Comparison of ENCODE assay signal across 1 cellular context in the genomic region with DNA sequence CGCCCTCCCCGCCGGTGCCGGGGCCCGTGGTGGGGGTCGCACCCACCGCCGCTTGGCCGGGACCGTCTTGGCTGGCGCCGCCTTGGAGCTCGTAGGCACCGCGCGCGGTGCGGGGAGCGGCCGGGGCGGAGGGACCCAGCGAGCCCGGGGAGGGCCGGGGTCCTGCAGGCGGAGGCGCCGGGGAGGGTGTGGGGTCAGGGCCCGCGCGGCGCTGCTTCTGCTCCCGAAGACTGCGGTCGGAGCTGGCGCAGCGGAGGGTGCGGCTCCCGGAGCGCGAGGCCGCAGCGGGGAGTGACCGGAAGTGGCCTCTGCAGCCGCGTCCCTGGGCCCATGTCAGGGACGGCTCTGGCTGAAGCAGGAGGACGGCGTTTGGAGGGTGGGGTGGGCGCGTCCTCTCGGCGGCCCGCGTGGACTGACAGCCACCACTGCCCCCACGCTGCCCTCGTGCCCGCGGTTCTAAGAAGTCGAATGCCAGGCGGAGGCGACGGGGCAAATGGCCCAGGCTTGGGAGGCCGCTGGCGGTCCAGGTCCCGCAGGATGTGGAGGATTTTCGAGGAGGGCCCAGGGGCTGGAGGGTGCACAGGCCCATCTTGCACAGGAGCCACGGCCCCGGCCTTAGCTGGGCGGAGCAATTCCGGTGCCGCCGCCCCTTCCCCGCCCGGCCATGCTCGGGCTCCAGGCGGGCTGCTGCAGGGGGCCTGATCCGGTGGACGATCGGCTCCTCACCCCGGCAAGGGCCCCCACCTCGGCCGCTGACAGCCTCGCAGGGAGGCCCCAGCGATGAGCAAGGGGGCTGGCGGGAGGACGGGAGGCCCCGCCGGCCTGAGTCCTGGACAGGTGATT.
TF ChIP-seq lines count a peak whose summit lies in the region.

No MANE protein-coding gene starts in this region.

TF ChIP-seq in GM23338, 12 proteins besides CTCF, POLR2A, EP300 and RAD21 (continued from another document):
- TF ChIP-seq, protein P1, sequence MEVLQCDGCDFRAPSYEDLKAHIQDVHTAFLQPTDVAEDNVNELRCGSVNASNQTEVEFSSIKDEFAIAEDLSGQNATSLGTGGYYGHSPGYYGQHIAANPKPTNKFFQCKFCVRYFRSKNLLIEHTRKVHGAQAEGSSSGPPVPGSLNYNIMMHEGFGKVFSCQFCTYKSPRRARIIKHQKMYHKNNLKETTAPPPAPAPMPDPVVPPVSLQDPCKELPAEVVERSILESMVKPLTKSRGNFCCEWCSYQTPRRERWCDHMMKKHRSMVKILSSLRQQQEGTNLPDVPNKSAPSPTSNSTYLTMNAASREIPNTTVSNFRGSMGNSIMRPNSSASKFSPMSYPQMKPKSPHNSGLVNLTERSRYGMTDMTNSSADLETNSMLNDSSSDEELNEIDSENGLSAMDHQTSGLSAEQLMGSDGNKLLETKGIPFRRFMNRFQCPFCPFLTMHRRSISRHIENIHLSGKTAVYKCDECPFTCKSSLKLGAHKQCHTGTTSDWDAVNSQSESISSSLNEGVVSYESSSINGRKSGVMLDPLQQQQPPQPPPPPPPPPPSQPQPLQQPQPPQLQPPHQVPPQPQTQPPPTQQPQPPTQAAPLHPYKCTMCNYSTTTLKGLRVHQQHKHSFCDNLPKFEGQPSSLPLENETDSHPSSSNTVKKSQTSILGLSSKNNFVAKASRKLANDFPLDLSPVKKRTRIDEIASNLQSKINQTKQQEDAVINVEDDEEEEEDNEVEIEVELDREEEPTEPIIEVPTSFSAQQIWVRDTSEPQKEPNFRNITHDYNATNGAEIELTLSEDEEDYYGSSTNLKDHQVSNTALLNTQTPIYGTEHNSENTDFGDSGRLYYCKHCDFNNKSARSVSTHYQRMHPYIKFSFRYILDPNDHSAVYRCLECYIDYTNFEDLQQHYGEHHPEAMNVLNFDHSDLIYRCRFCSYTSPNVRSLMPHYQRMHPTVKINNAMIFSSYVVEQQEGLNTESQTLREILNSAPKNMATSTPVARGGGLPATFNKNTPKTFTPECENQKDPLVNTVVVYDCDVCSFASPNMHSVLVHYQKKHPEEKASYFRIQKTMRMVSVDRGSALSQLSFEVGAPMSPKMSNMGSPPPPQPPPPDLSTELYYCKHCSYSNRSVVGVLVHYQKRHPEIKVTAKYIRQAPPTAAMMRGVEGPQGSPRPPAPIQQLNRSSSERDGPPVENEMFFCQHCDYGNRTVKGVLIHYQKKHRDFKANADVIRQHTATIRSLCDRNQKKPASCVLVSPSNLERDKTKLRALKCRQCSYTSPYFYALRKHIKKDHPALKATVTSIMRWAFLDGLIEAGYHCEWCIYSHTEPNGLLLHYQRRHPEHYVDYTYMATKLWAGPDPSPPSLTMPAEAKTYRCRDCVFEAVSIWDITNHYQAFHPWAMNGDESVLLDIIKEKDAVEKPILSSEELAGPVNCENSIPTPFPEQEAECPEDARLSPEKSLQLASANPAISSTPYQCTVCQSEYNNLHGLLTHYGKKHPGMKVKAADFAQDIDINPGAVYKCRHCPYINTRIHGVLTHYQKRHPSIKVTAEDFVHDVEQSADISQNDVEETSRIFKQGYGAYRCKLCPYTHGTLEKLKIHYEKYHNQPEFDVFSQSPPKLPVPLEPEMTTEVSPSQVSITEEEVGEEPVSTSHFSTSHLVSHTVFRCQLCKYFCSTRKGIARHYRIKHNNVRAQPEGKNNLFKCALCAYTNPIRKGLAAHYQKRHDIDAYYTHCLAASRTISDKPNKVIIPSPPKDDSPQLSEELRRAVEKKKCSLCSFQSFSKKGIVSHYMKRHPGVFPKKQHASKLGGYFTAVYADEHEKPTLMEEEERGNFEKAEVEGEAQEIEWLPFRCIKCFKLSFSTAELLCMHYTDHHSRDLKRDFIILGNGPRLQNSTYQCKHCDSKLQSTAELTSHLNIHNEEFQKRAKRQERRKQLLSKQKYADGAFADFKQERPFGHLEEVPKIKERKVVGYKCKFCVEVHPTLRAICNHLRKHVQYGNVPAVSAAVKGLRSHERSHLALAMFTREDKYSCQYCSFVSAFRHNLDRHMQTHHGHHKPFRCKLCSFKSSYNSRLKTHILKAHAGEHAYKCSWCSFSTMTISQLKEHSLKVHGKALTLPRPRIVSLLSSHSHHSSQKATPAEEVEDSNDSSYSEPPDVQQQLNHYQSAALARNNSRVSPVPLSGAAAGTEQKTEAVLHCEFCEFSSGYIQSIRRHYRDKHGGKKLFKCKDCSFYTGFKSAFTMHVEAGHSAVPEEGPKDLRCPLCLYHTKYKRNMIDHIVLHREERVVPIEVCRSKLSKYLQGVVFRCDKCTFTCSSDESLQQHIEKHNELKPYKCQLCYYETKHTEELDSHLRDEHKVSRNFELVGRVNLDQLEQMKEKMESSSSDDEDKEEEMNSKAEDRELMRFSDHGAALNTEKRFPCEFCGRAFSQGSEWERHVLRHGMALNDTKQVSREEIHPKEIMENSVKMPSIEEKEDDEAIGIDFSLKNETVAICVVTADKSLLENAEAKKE (CRISPR knock-in tag; IDR thresholded peaks at IDR 0.05): no peak
- peak; percentile 48; the same call in 1 of the 2 replicates for TF ChIP-seq POLR2AphosphoS5 (IDR thresholded peaks at IDR 0.05; ENCODE audit: low read depth)
- TF ChIP-seq ZNF114 (CRISPR knock-in tag; IDR thresholded peaks at IDR 0.05): no peak
- TF ChIP-seq, protein P2, sequence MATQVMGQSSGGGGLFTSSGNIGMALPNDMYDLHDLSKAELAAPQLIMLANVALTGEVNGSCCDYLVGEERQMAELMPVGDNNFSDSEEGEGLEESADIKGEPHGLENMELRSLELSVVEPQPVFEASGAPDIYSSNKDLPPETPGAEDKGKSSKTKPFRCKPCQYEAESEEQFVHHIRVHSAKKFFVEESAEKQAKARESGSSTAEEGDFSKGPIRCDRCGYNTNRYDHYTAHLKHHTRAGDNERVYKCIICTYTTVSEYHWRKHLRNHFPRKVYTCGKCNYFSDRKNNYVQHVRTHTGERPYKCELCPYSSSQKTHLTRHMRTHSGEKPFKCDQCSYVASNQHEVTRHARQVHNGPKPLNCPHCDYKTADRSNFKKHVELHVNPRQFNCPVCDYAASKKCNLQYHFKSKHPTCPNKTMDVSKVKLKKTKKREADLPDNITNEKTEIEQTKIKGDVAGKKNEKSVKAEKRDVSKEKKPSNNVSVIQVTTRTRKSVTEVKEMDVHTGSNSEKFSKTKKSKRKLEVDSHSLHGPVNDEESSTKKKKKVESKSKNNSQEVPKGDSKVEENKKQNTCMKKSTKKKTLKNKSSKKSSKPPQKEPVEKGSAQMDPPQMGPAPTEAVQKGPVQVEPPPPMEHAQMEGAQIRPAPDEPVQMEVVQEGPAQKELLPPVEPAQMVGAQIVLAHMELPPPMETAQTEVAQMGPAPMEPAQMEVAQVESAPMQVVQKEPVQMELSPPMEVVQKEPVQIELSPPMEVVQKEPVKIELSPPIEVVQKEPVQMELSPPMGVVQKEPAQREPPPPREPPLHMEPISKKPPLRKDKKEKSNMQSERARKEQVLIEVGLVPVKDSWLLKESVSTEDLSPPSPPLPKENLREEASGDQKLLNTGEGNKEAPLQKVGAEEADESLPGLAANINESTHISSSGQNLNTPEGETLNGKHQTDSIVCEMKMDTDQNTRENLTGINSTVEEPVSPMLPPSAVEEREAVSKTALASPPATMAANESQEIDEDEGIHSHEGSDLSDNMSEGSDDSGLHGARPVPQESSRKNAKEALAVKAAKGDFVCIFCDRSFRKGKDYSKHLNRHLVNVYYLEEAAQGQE (IDR thresholded peaks at IDR 0.05; ENCODE audit: unreplicated experiment): no peak
- TF ChIP-seq STAT1 (IDR thresholded peaks at IDR 0.05; ENCODE audit: unreplicated experiment): no peak
- TF ChIP-seq ZNF331 (CRISPR knock-in tag; IDR thresholded peaks at IDR 0.05; ENCODE audit: low read depth): no peak
- TF ChIP-seq JUNB (IDR thresholded peaks at IDR 0.05; ENCODE audit: unreplicated experiment): no peak
TF ChIP-seq in GM23338: peak in this region for 1.
